ENCODE assay signal across 17 cellular contexts in genomic region chr9:120850315-120850714, GRCh38.
"Had no signal": no experiment of that assay in that cellular context is flagged by ENCODE, and none has a peak within 500 bp of the region (broad histone marks: within the 10 kb centered on the region; RNA-seq: fewer than 3 reads in every experiment).

No MANE protein-coding gene starts in this region.

- ATAC-seq: activated CD4-positive, CD25-positive, alpha-beta regulatory T cell treated with anti-CD3 and anti-CD28 coated beads, Interleukin-2, amount 50 U/mL, for 24 hours; left lung had no signal

- H3K36me3 ChIP-seq: brain microvascular endothelial cell had no signal

- H3K4me3 Mint-ChIP-seq: activated CD4-positive, alpha-beta memory T cell treated with anti-CD3 and anti-CD28 coated beads, Interleukin-2, amount 10 ng/mL, durations not matched to agents 7 days and 5 days; activated naive CD4-positive, alpha-beta T cell treated with anti-CD3 and anti-CD28 coated beads, Interleukin-2, amount 50 U/mL, for 24 hours; stimulated activated naive B cell treated with anti-CD40 and anti-IgM and Interleukin-4, amounts not matched to agents 10 μg/mL and 1 μg/mL and 100 μg/mL, for 72 hours; type B pancreatic cell had no signal

- H3K9me3 Mint-ChIP-seq: activated CD4-positive, alpha-beta memory T cell treated with anti-CD3 and anti-CD28 coated beads, Interleukin-2, amount 10 ng/mL, durations not matched to agents 7 days and 5 days; activated naive CD4-positive, alpha-beta T cell treated with anti-CD3 and anti-CD28 coated beads, Interleukin-2, amount 50 U/mL, for 24 hours; naive B cell; stimulated activated naive B cell treated with anti-CD40 and anti-IgM and Interleukin-4, amounts not matched to agents 10 μg/mL and 1 μg/mL and 100 μg/mL, for 72 hours; type B pancreatic cell had no signal

- H3K36me3 Mint-ChIP-seq: activated naive CD4-positive, alpha-beta T cell treated with anti-CD3 and anti-CD28 coated beads, Interleukin-2, amount 50 U/mL, for 24 hours; type B pancreatic cell had no signal

- H3K4me3 ChIP-seq: esophagus squamous epithelium, left lung had no signal

- H3K4me1 ChIP-seq: left lung had no signal

- H3K27ac Mint-ChIP-seq: activated CD4-positive, alpha-beta memory T cell treated with anti-CD3 and anti-CD28 coated beads, Interleukin-2, amount 10 ng/mL, durations not matched to agents 7 days and 5 days; activated naive CD4-positive, alpha-beta T cell treated with anti-CD3 and anti-CD28 coated beads, Interleukin-2, amount 50 U/mL, for 24 hours; stimulated activated naive B cell treated with anti-CD40 and anti-IgM and Interleukin-4, amounts not matched to agents 10 μg/mL and 1 μg/mL and 100 μg/mL, for 72 hours; type B pancreatic cell had no signal

- H3K27me3 ChIP-seq: brain microvascular endothelial cell, esophagus squamous epithelium, left lung had no signal

- H3K27me3 Mint-ChIP-seq: activated CD4-positive, alpha-beta memory T cell treated with anti-CD3 and anti-CD28 coated beads, Interleukin-2, amount 10 ng/mL, durations not matched to agents 7 days and 5 days; activated naive CD4-positive, alpha-beta T cell treated with anti-CD3 and anti-CD28 coated beads, Interleukin-2, amount 50 U/mL, for 24 hours; naive B cell; stimulated activated naive B cell treated with anti-CD40 and anti-IgM and Interleukin-4, amounts not matched to agents 10 μg/mL and 1 μg/mL and 100 μg/mL, for 72 hours; type B pancreatic cell had no signal

- H3K27ac ChIP-seq: brain microvascular endothelial cell, esophagus squamous epithelium, left lung had no signal

- H3K9me3 ChIP-seq: esophagus squamous epithelium, left lung had no signal

- DNase-seq: activated CD4-positive, alpha-beta memory T cell treated with anti-CD3 and anti-CD28 coated beads, Interleukin-2, amount 10 ng/mL, durations not matched to agents 7 days and 5 days; activated CD8-positive, alpha-beta memory T cell treated with anti-CD3 and anti-CD28 coated beads, Interleukin-2, amount 50 U/mL, for 4 hours; brain microvascular endothelial cell; cortex of kidney; effector CD4-positive, alpha-beta T cell; esophagus squamous epithelium; hypothalamus; kidney; left lung; mammary epithelial cell; naive B cell; posterior cingulate gyrus; retina; stimulated activated naive B cell treated with anti-CD40 and anti-IgM and Interleukin-4, amounts not matched to agents 10 μg/mL and 1 μg/mL and 100 μg/mL, for 72 hours had no signal
